8 cellular contexts compared by ENCODE assay signal in genomic region chr10:115092258-115092554, GRCh38. TPM values are rescaled to one million over a fixed set of nuclear protein-coding genes. Genes with fewer than 3 reads are reported as not detected.
A peak's percentile ranks its signal among the peaks of the same experiment; 100 is the strongest.
DNase-seq lines count a peak whose midpoint lies in the region; ATAC-seq and TF ChIP-seq lines count a peak whose summit lies in the region.

No MANE protein-coding gene starts in this region.

- ATAC-seq in right lobe of liver (no peak), esophagus mucosa (no peak), HG02870 (IDR thresholded peaks at IDR 0.05; ENCODE audit: unreplicated experiment) (no peak)

- no peak for TF ChIP-seq POLR2A in adrenal gland (IDR thresholded peaks at IDR 0.05)
- no peak for TF ChIP-seq POLR2A in right lobe of liver (IDR thresholded peaks at IDR 0.05)

- H3K4me1 ChIP-seq in ES-I3 (ENCODE audit: insufficient read depth, low read length): peaks cover 27% of the 10 kb centered on the region; the same call in 1 of the 2 replicates
- peaks cover 0 to 9% of the 10 kb centered on the region in 2 donors for H3K4me1 ChIP-seq in adrenal gland (replicated peaks in 1 of 2)
- H3K4me1 ChIP-seq in right lobe of liver: peaks cover 0 to 26% (median 0%) of the 10 kb centered on the region in 4 donors

- H3K9ac ChIP-seq in ES-I3 (ENCODE audit: low read depth, low read length): peak overlapping the region; percentile 92

- H3K9me3 ChIP-seq in ES-I3 (ENCODE audit: control insufficient read depth, insufficient read depth, low read length): no peaks in the 10 kb centered on the region; the same call in 1 of the 2 replicates
- no peaks in the 10 kb centered on the region for H3K9me3 ChIP-seq in adrenal gland (replicated peaks in 1 of 3)
- no peaks in the 10 kb centered on the region for H3K9me3 ChIP-seq in right lobe of liver

- DNase-seq in HFFc6 (no peak), adrenal gland (no peak), right lobe of liver (no peak), COLO668 (lab: John Stamatoyannopoulos, UW; ENCODE audit: unreplicated experiment) (no peak), OCI-M2 (lab: John Stamatoyannopoulos, UW; ENCODE audit: unreplicated experiment) (no peak)

- H3K27me3 ChIP-seq in adrenal gland: no peaks in the 10 kb centered on the region
- H3K27me3 ChIP-seq in right lobe of liver: no peaks in the 10 kb centered on the region

- H3K27me3 Mint-ChIP-seq in HFFc6 (ENCODE audit: insufficient read depth): peaks cover 27% of the 10 kb centered on the region

- peaks cover 5% of the 10 kb centered on the region; the same call in 1 of the 2 replicates for H3K9me3 Mint-ChIP-seq in HFFc6

- intact Hi-C loops in adrenal gland (cut with DNase I): no loop called here
- intact Hi-C loops in right lobe of liver (cut with DNase I): no loop called here

- H3K4me3 ChIP-seq in adrenal gland: peak overlapping the region in 3 of 4 donors; percentile 46 to 88 (median 69)
- H3K4me3 ChIP-seq in right lobe of liver: peak overlapping the region; percentile 51 to 55 (median 53)

- TF ChIP-seq CTCF in HFFc6 (IDR thresholded peaks at IDR 0.05) (no peak), adrenal gland (IDR thresholded peaks at IDR 0.05) (no peak), right lobe of liver (IDR thresholded peaks at IDR 0.05) (no peak)

- peak overlapping the region; percentile 81 for H3K4me3 Mint-ChIP-seq in HFFc6

- H3K36me3 ChIP-seq in ES-I3 (ENCODE audit: insufficient read depth, low read length): no peaks in the 10 kb centered on the region
- H3K36me3 ChIP-seq in adrenal gland (replicated peaks in 1 of 2): no peaks in the 10 kb centered on the region
- H3K36me3 ChIP-seq in right lobe of liver: no peaks in the 10 kb centered on the region

- 0 to 3% (median 2%) methylated on average over 10 of the region's 10 CpGs for WGBS in adrenal gland, 4 donors
- WGBS in right lobe of liver (ENCODE audit: insufficient coverage, low coverage, low lambda C conversion rate, missing lambda C conversion rate): 0% methylated on average over 3 of the region's 10 CpGs

- H3K4me1 Mint-ChIP-seq in HFFc6 (ENCODE audit: low read depth): peaks cover 14% of the 10 kb centered on the region

- H3K27ac ChIP-seq in adrenal gland (peak overlapping the region in 4 of 5 donors; percentile 74 to 97 (median 82)), right lobe of liver (peak overlapping the region in 2 of 3 donors; percentile 36 to 47)

- no peak overlapping the region for H3K27ac Mint-ChIP-seq in HFFc6

- H3K36me3 Mint-ChIP-seq in HFFc6 (ENCODE audit: low read depth): no peaks in the 10 kb centered on the region; the same call in 1 of the 2 replicates

RNA-seq across cellular contexts. Expression of gene ATRNL1, which starts 1.0 kb away (rescaled TPM):
- under 1 TPM in 3 of 6 experiments, not detected in 3; 0.08 to 0.23 (median 0.09) TPM for total RNA-seq in HFFc6 (2021; fragmentation: NEBNext Ultra II Directional; extraction: Animal tissue kit (Norgen Biotek cat#: 25700))
- total RNA-seq in adrenal gland (100 to 1,000 TPM in 4 of 8 donors, 10 to 100 TPM in 4; 28.4 to 174 (median 97.3) TPM), right lobe of liver (1 to 10 TPM in 5 of 6 experiments, under 1 TPM in 1; 0.81 to 5.3 (median 2.6) TPM), esophagus mucosa (1.3 TPM)
- 10 to 100 TPM in 1 of 3 donors, 1 to 10 TPM in 2; 4.8 to 14.9 (median 8.4) TPM for polyA plus RNA-seq in adrenal gland

Comparison
In these comparisons a context has a peak if more than half of its experiments do, and no peak if none do; other contexts are left out.
1. RNA of gene ATRNL1, which starts 1.0 kb away (total RNA-seq): 28.4 to 174 TPM in adrenal gland; 0.81 to 5.3 TPM in right lobe of liver, 1.3 TPM in esophagus mucosa (single experiment) and 0.08 to 0.23 TPM in HFFc6; every median in the first group is over 4 times any median in the second.